8 cellular contexts compared by ENCODE assay signal in genomic region chr5:157476699-157477408, GRCh38. TPM values are rescaled to one million over a fixed set of nuclear protein-coding genes. Genes with fewer than 3 reads are reported as not detected.
DNase-seq lines count a peak whose midpoint lies in the region; ATAC-seq and TF ChIP-seq lines count a peak whose summit lies in the region.

No MANE protein-coding gene starts in this region.

- no peak overlapping the region for H3K4me3 Mint-ChIP-seq in activated CD8-positive, alpha-beta memory T cell treated with anti-CD3 and anti-CD28 coated beads, Interleukin-2, amount 10 ng/mL, durations not matched to agents 7 days and 5 days

- peaks cover 55% of the 10 kb centered on the region for H3K36me3 Mint-ChIP-seq in activated CD8-positive, alpha-beta memory T cell treated with anti-CD3 and anti-CD28 coated beads, Interleukin-2, amount 10 ng/mL, durations not matched to agents 7 days and 5 days

- H3K27ac ChIP-seq in left ventricle myocardium inferior (replicated peaks): no peak overlapping the region

- no peaks in the 10 kb centered on the region for H3K27me3 Mint-ChIP-seq in activated CD8-positive, alpha-beta memory T cell treated with anti-CD3 and anti-CD28 coated beads, Interleukin-2, amount 10 ng/mL, durations not matched to agents 7 days and 5 days

- CTCF ChIA-PET in activated CD8-positive, alpha-beta memory T cell treated with anti-CD3 and anti-CD28 coated beads, Interleukin-2, amount 10 ng/mL, durations not matched to agents 7 days and 5 days (lab: Charles Lee): interaction anchor here (0.6 to 1.9 kb wide), 10 partner anchors 13 to 266 kb away, joined by 3 to 4 read pairs (median 3); partner anchors contain the start of genes NIPAL4 and THG1L

- TF ChIP-seq CTCF in left ventricle myocardium inferior (IDR thresholded peaks at IDR 0.05; ENCODE audit: borderline replicate concordance): peak; percentile 76

- H3K27ac Mint-ChIP-seq in activated CD8-positive, alpha-beta memory T cell treated with anti-CD3 and anti-CD28 coated beads, Interleukin-2, amount 10 ng/mL, durations not matched to agents 7 days and 5 days: no peak overlapping the region

- no peak for DNase-seq in activated CD8-positive, alpha-beta memory T cell treated with anti-CD3 and anti-CD28 coated beads, Interleukin-2, amount 10 ng/mL, durations not matched to agents 7 days and 5 days
- DNase-seq in activated CD8-positive, alpha-beta memory T cell treated with anti-CD3 and anti-CD28 coated beads, Interleukin-2, amount 50 U/mL, for 48 hours: no peak
- DNase-seq in NCI-H748 (lab: John Stamatoyannopoulos, UW; ENCODE audit: unreplicated experiment): peak; percentile 81
- peak; percentile 90 for DNase-seq in adipocyte (ENCODE audit: low read depth)
- no peak for DNase-seq in left ventricle myocardium inferior
- DNase-seq in retina: peak; percentile 54

- no peak overlapping the region for H3K9ac ChIP-seq in adipocyte (ENCODE audit: low read length)

- H3K27me3 ChIP-seq in adipocyte (replicated peaks; ENCODE audit: control insufficient read depth, insufficient read depth, low read length): peaks cover 2% of the 10 kb centered on the region
- no peaks in the 10 kb centered on the region for H3K27me3 ChIP-seq in left ventricle myocardium inferior (ENCODE audit: low read depth)

- H3K9me3 ChIP-seq in adipocyte (ENCODE audit: control insufficient read depth, low read length) (no peaks in the 10 kb centered on the region), left ventricle myocardium inferior (replicated peaks) (no peaks in the 10 kb centered on the region)

- H3K4me1 ChIP-seq in adipocyte (ENCODE audit: control insufficient read depth, insufficient read depth, low read length): peaks cover 5% of the 10 kb centered on the region
- peaks cover 38% of the 10 kb centered on the region for H3K4me1 ChIP-seq in left ventricle myocardium inferior

- intact Hi-C loops in left ventricle myocardium inferior (cut with micrococcal nuclease): loop anchor here (10.0 kb wide), 1 partner anchor 142 kb away; no protein-coding TSS in a partner anchor

- no peaks in the 10 kb centered on the region for H3K36me3 ChIP-seq in adipocyte (ENCODE audit: control insufficient read depth, insufficient read depth, low read length, severe bottlenecking)
- peaks cover 13% of the 10 kb centered on the region for H3K36me3 ChIP-seq in left ventricle myocardium inferior

- H3K4me1 Mint-ChIP-seq in activated CD8-positive, alpha-beta memory T cell treated with anti-CD3 and anti-CD28 coated beads, Interleukin-2, amount 10 ng/mL, durations not matched to agents 7 days and 5 days: peaks cover 31% of the 10 kb centered on the region

- H3K4me3 ChIP-seq in adipocyte (ENCODE audit: low read length): no peak overlapping the region
- no peak overlapping the region for H3K4me3 ChIP-seq in left ventricle myocardium inferior

- H3K9me3 Mint-ChIP-seq in activated CD8-positive, alpha-beta memory T cell treated with anti-CD3 and anti-CD28 coated beads, Interleukin-2, amount 10 ng/mL, durations not matched to agents 7 days and 5 days (ENCODE audit: low read depth): no peaks in the 10 kb centered on the region

- ATAC-seq in activated CD8-positive, alpha-beta memory T cell treated with anti-CD3 and anti-CD28 coated beads, Interleukin-2, amount 10 ng/mL, durations not matched to agents 7 days and 5 days: peak; percentile 62
- ATAC-seq in HG03095 (IDR thresholded peaks at IDR 0.05; ENCODE audit: unreplicated experiment): peak; percentile 56
- no peak for ATAC-seq in GM21528 (IDR thresholded peaks at IDR 0.05; ENCODE audit: low FRiP score, unreplicated experiment)

RNA-seq across cellular contexts. Expression of gene NIPAL4, which starts 16.8 kb away (rescaled TPM):
- under 1 TPM in 1 of 2 experiments, not detected in 1; 0.37 TPM for total RNA-seq in activated CD8-positive, alpha-beta memory T cell treated with anti-CD3 and anti-CD28 coated beads, Interleukin-2, amount 10 ng/mL, durations not matched to agents 7 days and 5 days
- total RNA-seq in left ventricle myocardium inferior: not detected

Comparison
In these comparisons a context has a peak if more than half of its experiments do, and no peak if none do; other contexts are left out.
1. DNase-seq: peak in NCI-H748 (single experiment), adipocyte (single experiment) and retina (single experiment); none in activated CD8-positive, alpha-beta memory T cell treated with anti-CD3 and anti-CD28 coated beads, Interleukin-2, amount 10 ng/mL, durations not matched to agents 7 days and 5 days (single experiment), activated CD8-positive, alpha-beta memory T cell treated with anti-CD3 and anti-CD28 coated beads, Interleukin-2, amount 50 U/mL, for 48 hours (single experiment) and left ventricle myocardium inferior (single experiment).